Comparison of ENCODE assay signal across 16 cellular contexts in the genomic region with DNA sequence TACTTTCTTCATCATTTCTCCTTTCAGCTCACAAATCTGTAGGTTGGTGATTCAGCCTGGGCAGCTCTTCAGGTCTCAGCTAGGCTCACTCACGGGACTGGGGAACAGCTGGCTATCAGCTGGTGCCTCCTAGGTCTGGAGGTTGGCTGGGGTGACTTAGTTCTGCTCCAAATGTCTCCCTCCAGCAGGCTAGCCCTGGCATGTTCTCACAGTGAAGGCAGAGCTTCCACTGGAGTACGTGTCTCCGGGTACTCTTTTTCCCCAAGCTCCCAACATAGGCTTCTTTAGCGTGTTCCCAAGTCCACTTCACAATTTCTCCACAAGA. TPM values are rescaled to one million over a fixed set of nuclear protein-coding genes. Genes with fewer than 3 reads are reported as not detected.
A peak's percentile ranks its signal among the peaks of the same experiment; 100 is the strongest.
DNase-seq lines count a peak whose midpoint lies in the region; ATAC-seq, FAIRE-seq and TF ChIP-seq lines count a peak whose summit lies in the region.
"Had no signal": no experiment of that assay in that cellular context is flagged by ENCODE, and none has a peak within 500 bp of the region (broad histone marks: within the 10 kb centered on the region; RNA-seq: fewer than 3 reads in every experiment).

No MANE protein-coding gene starts in this region.

- peak overlapping the region; percentile 80 for H3K27ac Mint-ChIP-seq in MCF 10A (ENCODE audit: low read depth, unreplicated experiment)
- peak overlapping the region; percentile 94 for H3K27ac Mint-ChIP-seq in astrocyte (ENCODE audit: unreplicated experiment)
- H3K27ac Mint-ChIP-seq: stimulated activated naive CD8-positive, alpha-beta T cell treated with anti-CD3 and anti-CD28 coated beads, Interleukin-15, Interleukin-2, amounts not matched to agents 100 ng/mL and 50 ng/mL, for 24 hours had no signal

- H3K36me3 ChIP-seq in breast epithelium (no peaks in the 10 kb centered on the region), astrocyte (ENCODE audit: insufficient read depth, low read length) (no peaks in the 10 kb centered on the region)
- H3K36me3 ChIP-seq: left ventricle myocardium inferior had no signal

- H3K27me3 ChIP-seq in breast epithelium (no peaks in the 10 kb centered on the region), astrocyte (ENCODE audit: insufficient read depth, low read length) (no peaks in the 10 kb centered on the region), foreskin keratinocyte (no peaks in the 10 kb centered on the region)

- H3K4me1 ChIP-seq in breast epithelium (no peaks in the 10 kb centered on the region), astrocyte (ENCODE audit: insufficient read depth, low read length) (peaks cover 9% of the 10 kb centered on the region), foreskin keratinocyte (peaks cover 22% of the 10 kb centered on the region)
- H3K4me1 ChIP-seq: A549, left ventricle myocardium inferior had no signal

- POLR2A ChIA-PET in MCF 10A (lab: Yijun Ruan, JAX): interaction anchor here (0.6 to 3.7 kb wide), 4 partner anchors 11 to 795 kb away, joined by 3 to 87 read pairs (median 16); partner anchors contain the start of genes METTL13 and VAMP4

- H3K27ac ChIP-seq in breast epithelium: no peak overlapping the region
- H3K27ac ChIP-seq in astrocyte (ENCODE audit: low read depth, low read length): no peak overlapping the region
- peak overlapping the region; percentile 68 for H3K27ac ChIP-seq in foreskin keratinocyte
- H3K27ac ChIP-seq: A549, left ventricle myocardium inferior had no signal

- peak; percentile 7 for DNase-seq in MCF 10A (ENCODE audit: unreplicated experiment)
- no peak for DNase-seq in breast epithelium (ENCODE audit: low spot score in 2 of 2)
- peak; percentile 49 for DNase-seq in astrocyte (ENCODE audit: low read depth)
- DNase-seq in foreskin keratinocyte: peak; percentile 88 to 90
- no peak for DNase-seq in NCI-H128 (lab: John Stamatoyannopoulos, UW; ENCODE audit: unreplicated experiment)
- no peak for DNase-seq in GF-D8 (lab: John Stamatoyannopoulos, UW)
- DNase-seq in COLO829 (ENCODE audit: low spot score): no peak
- DNase-seq: activated CD8-positive, alpha-beta memory T cell treated with anti-CD3 and anti-CD28 coated beads, Interleukin-2, amount 50 U/mL, for 48 hours; DND-41; left ventricle myocardium inferior; NCI-H2029 treated with DMSO at 0.1 percent for 48 hours; PC-3; T-helper 9 cell had no signal

- no peak for FAIRE-seq in astrocyte (lab: Jason Lieb, UNC)
- FAIRE-seq: A549 had no signal

- ATAC-seq in foreskin keratinocyte: peak; percentile 97
- ATAC-seq in GM18858 (IDR thresholded peaks at IDR 0.05; ENCODE audit: unreplicated experiment): no peak
- ATAC-seq: A549, PC-3 had no signal

- H3K79me2 ChIP-seq in astrocyte (ENCODE audit: insufficient read depth, low read length): no peaks in the 10 kb centered on the region

- peaks cover 19% of the 10 kb centered on the region for H3K9me3 Mint-ChIP-seq in MCF 10A (ENCODE audit: unreplicated experiment)
- peaks cover 16% of the 10 kb centered on the region for H3K9me3 Mint-ChIP-seq in astrocyte (ENCODE audit: unreplicated experiment)
- H3K9me3 Mint-ChIP-seq: stimulated activated naive CD8-positive, alpha-beta T cell treated with anti-CD3 and anti-CD28 coated beads, Interleukin-15, Interleukin-2, amounts not matched to agents 100 ng/mL and 50 ng/mL, for 24 hours had no signal

- CTCF ChIA-PET in MCF 10A (lab: Yijun Ruan, JAX): interaction anchor here (0.6 to 1.7 kb wide), 8 partner anchors 11 to 256 kb away, joined by 3 to 6 read pairs (median 3); no protein-coding TSS in a partner anchor

- TF ChIP-seq CTCF in MCF 10A (IDR thresholded peaks at IDR 0.05; ENCODE audit: unreplicated experiment): no peak
- TF ChIP-seq CTCF in breast epithelium (IDR thresholded peaks at IDR 0.05): no peak
- TF ChIP-seq CTCF in astrocyte (IDR thresholded peaks at IDR 0.05; ENCODE audit: insufficient read depth, low read depth, low read length): no peak
- no peak for TF ChIP-seq CTCF in foreskin keratinocyte (conservative IDR thresholded peaks at IDR 0.05)

- H3K4me1 Mint-ChIP-seq in MCF 10A (ENCODE audit: insufficient read depth, unreplicated experiment) (peaks cover 10% of the 10 kb centered on the region), astrocyte (ENCODE audit: low read depth, unreplicated experiment) (peaks cover 13% of the 10 kb centered on the region)

- peak overlapping the region; percentile 34 for H2AFZ ChIP-seq in astrocyte (ENCODE audit: low read depth, low read length)

- intact Hi-C loops in MCF 10A (cut with micrococcal nuclease): no loop called here
- intact Hi-C loops in breast epithelium (cut with DNase I; ENCODE audit: low total_unique reads): no loop called here

- BruUV-seq in MCF 10A (replicated peaks; lab: Mats Ljungman, UMichigan): no TSS peak

- H4K20me1 ChIP-seq in astrocyte (ENCODE audit: insufficient read depth, low read length): no peaks in the 10 kb centered on the region

- H3K4me3 Mint-ChIP-seq in MCF 10A (ENCODE audit: unreplicated experiment) (no peak overlapping the region), astrocyte (ENCODE audit: unreplicated experiment) (peak overlapping the region; percentile 47)
- H3K4me3 Mint-ChIP-seq: stimulated activated naive CD8-positive, alpha-beta T cell treated with anti-CD3 and anti-CD28 coated beads, Interleukin-15, Interleukin-2, amounts not matched to agents 100 ng/mL and 50 ng/mL, for 24 hours had no signal

- H3K27me3 Mint-ChIP-seq in MCF 10A (ENCODE audit: insufficient read depth, unreplicated experiment): no peaks in the 10 kb centered on the region
- H3K27me3 Mint-ChIP-seq in astrocyte (ENCODE audit: low read depth, unreplicated experiment): no peaks in the 10 kb centered on the region

- peak overlapping the region; percentile 9 for H3K4me2 ChIP-seq in astrocyte (ENCODE audit: low read length)
- H3K4me2 ChIP-seq: A549 had no signal

- H3K4me3 ChIP-seq in breast epithelium (no peak overlapping the region), astrocyte (ENCODE audit: insufficient read depth, low read depth, low read length) (no peak overlapping the region)
- H3K4me3 ChIP-seq: A549, left ventricle myocardium inferior had no signal

- TF ChIP-seq POLR2A in breast epithelium (IDR thresholded peaks at IDR 0.05): no peak

- H3K36me3 Mint-ChIP-seq in MCF 10A (ENCODE audit: insufficient read depth, unreplicated experiment) (no peaks in the 10 kb centered on the region), astrocyte (ENCODE audit: low read depth, unreplicated experiment) (no peaks in the 10 kb centered on the region)

- H3K9me3 ChIP-seq in breast epithelium: no peaks in the 10 kb centered on the region
- H3K9me3 ChIP-seq in astrocyte (ENCODE audit: insufficient read depth, low read depth, low read length): no peaks in the 10 kb centered on the region
- H3K9me3 ChIP-seq: left ventricle myocardium inferior had no signal

- no peak overlapping the region for H3K9ac ChIP-seq in astrocyte (ENCODE audit: low read length)

RNA-seq across cellular contexts. Expression of gene VAMP4, which starts 12.5 kb away (rescaled TPM):
- 20.2 and 21.1 TPM in 2 replicates for total RNA-seq in MCF 10A (2022)
- total RNA-seq in breast epithelium: 10 to 100 TPM; 10.5 to 16.3 (median 14.0) TPM
- 7.4 TPM in 2 replicates for total RNA-seq in astrocyte
- 8.1 and 9.2 TPM in 2 replicates for total RNA-seq in foreskin keratinocyte
- 7.8 and 8.2 TPM in 2 replicates for polyA plus RNA-seq in foreskin keratinocyte

RNA-seq across cellular contexts. Expression of gene METTL13, which starts 27.1 kb away (rescaled TPM):
- 30.7 and 39.1 TPM in 2 replicates for total RNA-seq in MCF 10A (2022)
- 10 to 100 TPM; 23.2 to 28.4 (median 27.5) TPM for total RNA-seq in breast epithelium
- 25.1 and 26.6 TPM in 2 replicates for total RNA-seq in astrocyte
- total RNA-seq in foreskin keratinocyte: 31.3 and 32.5 TPM in 2 replicates
- 31.8 and 35.3 TPM in 2 replicates for polyA plus RNA-seq in foreskin keratinocyte

Comparison
In these comparisons a context has a peak if more than half of its experiments do, and no peak if none do; other contexts are left out.
1. DNase-seq: peak in MCF 10A (single experiment), astrocyte (single experiment) and foreskin keratinocyte (2 of 2); none in breast epithelium (0 of 2), NCI-H128 (single experiment), GF-D8 (single experiment) and COLO829 (single experiment).